1 cellular context compared by ENCODE assay signal in genomic region chr13:79621902-79622301, GRCh38.
TF ChIP-seq lines count a peak whose summit lies in the region.

No MANE protein-coding gene starts in this region.

TF ChIP-seq in GM12878, 131 proteins besides CTCF, POLR2A, EP300 and RAD21 (continued from another document):
- TF ChIP-seq, protein P1, sequence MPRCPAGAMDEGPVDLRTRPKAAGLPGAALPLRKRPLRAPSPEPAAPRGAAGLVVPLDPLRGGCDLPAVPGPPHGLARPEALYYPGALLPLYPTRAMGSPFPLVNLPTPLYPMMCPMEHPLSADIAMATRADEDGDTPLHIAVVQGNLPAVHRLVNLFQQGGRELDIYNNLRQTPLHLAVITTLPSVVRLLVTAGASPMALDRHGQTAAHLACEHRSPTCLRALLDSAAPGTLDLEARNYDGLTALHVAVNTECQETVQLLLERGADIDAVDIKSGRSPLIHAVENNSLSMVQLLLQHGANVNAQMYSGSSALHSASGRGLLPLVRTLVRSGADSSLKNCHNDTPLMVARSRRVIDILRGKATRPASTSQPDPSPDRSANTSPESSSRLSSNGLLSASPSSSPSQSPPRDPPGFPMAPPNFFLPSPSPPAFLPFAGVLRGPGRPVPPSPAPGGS (IDR thresholded peaks at IDR 0.05; ENCODE audit: borderline replicate concordance, insufficient read depth, low read depth, low read length, poor library complexity, severe bottlenecking): no peak
- TF ChIP-seq ZNF24 (IDR thresholded peaks at IDR 0.05) (no peak), TBL1XR1 (IDR thresholded peaks at IDR 0.05; ENCODE audit: low read depth, low read length) (no peak), EZH2 (IDR thresholded peaks at IDR 0.05; ENCODE audit: borderline replicate concordance, control insufficient read depth, low read depth, low read length) (no peak), HDGF (IDR thresholded peaks at IDR 0.05) (no peak), MEF2B (IDR thresholded peaks at IDR 0.05; ENCODE audit: partially characterized antibody, poor library complexity, severe bottlenecking) (no peak)
TF ChIP-seq in GM12878: peak in this region for 0.
